In genomic region chr7:26419198-26419597, GRCh38 we compare ENCODE assay signal across 20 cellular contexts.
DNase-seq lines count a peak whose midpoint lies in the region; ATAC-seq, FAIRE-seq and TF ChIP-seq lines count a peak whose summit lies in the region.
"Had no signal": no experiment of that assay in that cellular context is flagged by ENCODE, and none has a peak within 500 bp of the region (broad histone marks: within the 10 kb centered on the region; RNA-seq: fewer than 3 reads in every experiment).

No MANE protein-coding gene starts in this region.

- H3K9me3 Mint-ChIP-seq in endothelial cell (ENCODE audit: unreplicated experiment) = no peaks in the 10 kb centered on the region
- H3K9me3 Mint-ChIP-seq: CD4-positive, alpha-beta T cell; H9; T-cell had no signal

- no peak for TF ChIP-seq POLR2A in K562 (conservative IDR thresholded peaks at IDR 0.05)

- H3K4me3 ChIP-seq in K562 (no peak overlapping the region), upper lobe of right lung (no peak overlapping the region), MM.1S (ENCODE audit: low read length) (no peak overlapping the region)

- H3K27me3 ChIP-seq in K562 (ENCODE audit: control insufficient read depth in 2 of 2, insufficient read depth in 2 of 2, low read length in 2 of 2) = no peaks in the 10 kb centered on the region
- no peaks in the 10 kb centered on the region for H3K27me3 ChIP-seq in upper lobe of right lung
- H3K27me3 ChIP-seq in MM.1S (replicated peaks; ENCODE audit: insufficient read depth, low read length) = no peaks in the 10 kb centered on the region
- H3K27me3 ChIP-seq: BE2C had no signal

- TF ChIP-seq EP300 in K562 (IDR thresholded peaks at IDR 0.05; ENCODE audit: low read length) = no peak

- peaks cover 5% of the 10 kb centered on the region for H3K27me3 Mint-ChIP-seq in endothelial cell (ENCODE audit: unreplicated experiment)

- peak; percentile 52 for FAIRE-seq in K562 (lab: Jason Lieb, UNC)
- FAIRE-seq: G401.6 had no signal

- H3K9me1 ChIP-seq in K562 (ENCODE audit: control insufficient read depth, insufficient read depth, low read length) = no peaks in the 10 kb centered on the region

- CTCF ChIA-PET in K562 (lab: Yijun Ruan, JAX; ENCODE audit: low intra/inter-chr PET ratio) = no interaction called here

- H3K9ac ChIP-seq in K562 (ENCODE audit: insufficient read depth in 1 of 2, low read depth in 2 of 2, low read length in 2 of 2) = no peak overlapping the region
- no peak overlapping the region for H3K9ac ChIP-seq in MM.1S (ENCODE audit: low read length)
- H3K9ac ChIP-seq: SK-N-SH had no signal

- H3K27ac ChIP-seq in K562 (ENCODE audit: extremely low read depth, low read depth, low read length) = peak overlapping the region; percentile 80; the same call in 2 of the 3 replicates
- H3K27ac ChIP-seq in upper lobe of right lung = peak overlapping the region; percentile 9
- no peak overlapping the region for H3K27ac ChIP-seq in MM.1S (ENCODE audit: low read length)

- H3K36me3 ChIP-seq in K562 (ENCODE audit: control insufficient read depth, insufficient read depth, low read length) (no peaks in the 10 kb centered on the region), upper lobe of right lung (no peaks in the 10 kb centered on the region), MM.1S (replicated peaks; ENCODE audit: insufficient read depth, low read length) (no peaks in the 10 kb centered on the region)
- H3K36me3 ChIP-seq: BE2C had no signal

- H3K36me3 Mint-ChIP-seq in endothelial cell (ENCODE audit: low read depth, unreplicated experiment) = no peaks in the 10 kb centered on the region
- H3K36me3 Mint-ChIP-seq: T-cell had no signal

- peak overlapping the region; percentile 5; the same call in 1 of the 2 replicates for H3K4me2 ChIP-seq in K562 (ENCODE audit: insufficient read depth, low read length)
- H3K4me2 ChIP-seq in MM.1S (ENCODE audit: low read depth, low read length) = no peak overlapping the region
- H3K4me2 ChIP-seq: SK-N-SH had no signal

- H4K20me1 ChIP-seq in K562 (replicated peaks; ENCODE audit: control insufficient read depth, insufficient read depth, low read length) (no peaks in the 10 kb centered on the region), MM.1S (ENCODE audit: insufficient read depth, low read length) (no peaks in the 10 kb centered on the region)

- H3K4me1 Mint-ChIP-seq in endothelial cell (ENCODE audit: unreplicated experiment) = peaks cover 36% of the 10 kb centered on the region
- H3K4me1 Mint-ChIP-seq: T-cell had no signal

- BruUV-seq in K562 (replicated peaks; lab: Mats Ljungman, UMichigan) = no TSS peak

- intact Hi-C loops in K562 (cut with micrococcal nuclease) = no loop called here
- intact Hi-C loops in upper lobe of right lung (cut with DNase I) = no loop called here

- H3K27ac Mint-ChIP-seq in endothelial cell (ENCODE audit: unreplicated experiment) = no peak overlapping the region
- H3K27ac Mint-ChIP-seq: CD4-positive, alpha-beta T cell; H9; T-cell had no signal

- no peaks in the 10 kb centered on the region for H3F3A ChIP-seq in MM.1S (ENCODE audit: insufficient read depth, low read length)

- TF ChIP-seq RAD21 in K562 (CRISPR knock-in tag; conservative IDR thresholded peaks at IDR 0.05 in 1 of 2, IDR thresholded peaks at IDR 0.05 in 1 of 2) = no peak

- no peaks in the 10 kb centered on the region for H3K9me2 ChIP-seq in MM.1S (replicated peaks; ENCODE audit: insufficient read depth, low read length)
- H3K9me2 ChIP-seq: SK-N-SH had no signal

- POLR2A ChIA-PET in K562 (lab: Yijun Ruan, JAX) = interaction anchor here (0.6 to 3.9 kb wide), 3 partner anchors 9 to 1768 kb away, joined by 3 to 18 read pairs (median 4); no protein-coding TSS in a partner anchor

- TF ChIP-seq CTCF in K562 (IDR thresholded peaks at IDR 0.05 in 2 of 3, conservative IDR thresholded peaks at IDR 0.05 in 1 of 3; ENCODE audit: insufficient read depth in 2 of 3, low read depth in 1 of 3, low read length in 3 of 3) (no peak), upper lobe of right lung (IDR thresholded peaks at IDR 0.05) (no peak), endothelial cell (IDR thresholded peaks at IDR 0.05; ENCODE audit: unreplicated experiment) (no peak), MM.1S (IDR thresholded peaks at IDR 0.05; ENCODE audit: low read length) (no peak)

- WGBS in K562 (ENCODE audit: insufficient coverage, low coverage, missing lambda C conversion rate) = 27% methylated on average over 3 of the region's 3 CpGs

- H3K4me1 ChIP-seq in K562 (replicated peaks in 1 of 2; ENCODE audit: control insufficient read depth in 2 of 2, insufficient read depth in 2 of 2, low read length in 2 of 2) (peaks cover 10 to 45% of the 10 kb centered on the region in 2 experiments), upper lobe of right lung (no peaks in the 10 kb centered on the region), MM.1S (ENCODE audit: low read length) (no peaks in the 10 kb centered on the region)
- H3K4me1 ChIP-seq: BE2C had no signal

- H3K4me3 Mint-ChIP-seq in endothelial cell (ENCODE audit: unreplicated experiment) = no peak overlapping the region
- H3K4me3 Mint-ChIP-seq: CD4-positive, alpha-beta T cell; H9; T-cell had no signal

- ATAC-seq in K562 = no peak
- no peak for ATAC-seq in upper lobe of right lung
- ATAC-seq in GM18511 (IDR thresholded peaks at IDR 0.05; ENCODE audit: unreplicated experiment) = no peak
- ATAC-seq: Panc1, T-cell had no signal

- DNase-seq in NCI-H2107 treated with DMSO at 0.1 percent for 48 hours (lab: John Stamatoyannopoulos, UW; ENCODE audit: unreplicated experiment) (peak; percentile 20), NCI-H2107 (lab: John Stamatoyannopoulos, UW) (no peak), NCI-H510A (lab: John Stamatoyannopoulos, UW) (peak; percentile 30), K562 (ENCODE audit: extremely low read depth in 1 of 4, low spot score in 3 of 4) (peak in 1 of 4 experiments; percentile 41), upper lobe of right lung (no peak), endothelial cell (ENCODE audit: low spot score) (no peak), MM.1S (no peak)
- DNase-seq: 8988T; BE2C; CD4-positive, alpha-beta T cell; DND-41; H9; NCI-H146; NCI-H2081 treated with DMSO at 0.1 percent for 48 hours; Right ventricle myocardium superior; SK-N-SH; T-cell had no signal

- H2AFZ ChIP-seq in K562 (ENCODE audit: low read depth, low read length) (peak overlapping the region; percentile 96), MM.1S (ENCODE audit: low read length) (no peak overlapping the region)

- in situ Hi-C loops in K562 (cut with MboI) = no loop called here

- H3K79me2 ChIP-seq in K562 (ENCODE audit: control insufficient read depth, insufficient read depth, low read length) = no peaks in the 10 kb centered on the region
- H3K79me2 ChIP-seq in MM.1S (ENCODE audit: low read length) = no peaks in the 10 kb centered on the region

- H3K9me3 ChIP-seq in K562 (replicated peaks; ENCODE audit: control insufficient read depth, insufficient read depth, low read depth, low read length) = no peaks in the 10 kb centered on the region
- H3K9me3 ChIP-seq in upper lobe of right lung = no peaks in the 10 kb centered on the region
- H3K9me3 ChIP-seq in MM.1S (replicated peaks; ENCODE audit: insufficient read depth, low read length) = no peaks in the 10 kb centered on the region
- H3K9me3 ChIP-seq: BE2C, SK-N-SH had no signal

TF ChIP-seq in K562, 482 proteins besides CTCF, POLR2A, EP300 and RAD21 (continues in another document):
- no peak for TF ChIP-seq FOXJ3 (CRISPR knock-in tag; IDR thresholded peaks at IDR 0.05)
- no peak for TF ChIP-seq ZNF263 (CRISPR knock-in tag; IDR thresholded peaks at IDR 0.05; ENCODE audit: borderline replicate concordance)
- peak; percentile 59 for TF ChIP-seq TFE3 (CRISPR knock-in tag; IDR thresholded peaks at IDR 0.05)
- no peak for TF ChIP-seq BRF2 (IDR thresholded peaks at IDR 0.05; ENCODE audit: borderline replicate concordance, insufficient read depth, insufficient read length)
- TF ChIP-seq MITF (IDR thresholded peaks at IDR 0.05) = 0 out of 2 replicates have a peak, but pooled peaks have one; percentile 26
- no peak for TF ChIP-seq PPARD (CRISPR knock-in tag; IDR thresholded peaks at IDR 0.05)
- no peak for TF ChIP-seq ZNF143 (CRISPR knock-in tag; IDR thresholded peaks at IDR 0.05)
- no peak for TF ChIP-seq SRSF3 (IDR thresholded peaks at IDR 0.05; ENCODE audit: insufficient read depth, low read length)

Comparison
In these comparisons a context has a peak if more than half of its experiments do, and no peak if none do; other contexts are left out.
1. DNase-seq: peak in NCI-H2107 treated with DMSO at 0.1 percent for 48 hours (single experiment) and NCI-H510A (single experiment); none in NCI-H2107 (single experiment), upper lobe of right lung (single experiment), endothelial cell (single experiment) and MM.1S (single experiment).